ENCODE assay signal across 18 cellular contexts in the genomic region with DNA sequence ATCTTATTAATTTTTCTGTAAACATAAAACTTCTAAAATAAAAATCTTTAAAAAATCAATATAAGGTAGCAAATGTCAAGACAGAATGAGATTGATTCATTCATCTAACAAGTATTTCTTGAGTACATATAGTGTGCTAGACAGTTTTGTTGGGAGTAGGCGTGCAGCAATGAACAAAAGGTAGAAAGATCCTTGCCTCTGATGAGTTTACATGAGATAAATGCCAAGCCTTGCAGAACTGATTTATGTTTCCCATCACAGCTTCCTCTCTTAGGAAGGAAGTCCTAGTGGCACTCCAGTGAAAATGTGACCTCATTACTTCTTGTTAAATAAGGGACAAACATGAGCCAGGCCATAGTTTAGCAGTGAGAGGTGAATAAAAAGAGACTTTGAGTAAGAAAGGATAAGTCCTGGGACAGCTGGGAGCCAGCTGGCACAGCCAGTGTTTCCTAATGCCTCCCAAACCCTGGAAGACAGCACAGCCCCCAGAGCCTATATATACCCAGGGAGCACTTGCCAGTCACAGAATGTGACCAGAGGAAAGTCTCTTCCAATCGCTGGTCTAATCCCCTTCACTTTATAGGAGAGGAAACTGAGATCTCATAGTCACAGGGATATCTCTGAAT.
"Had no signal": no experiment of that assay in that cellular context is flagged by ENCODE, and none has a peak within 500 bp of the region (broad histone marks: within the 10 kb centered on the region; RNA-seq: fewer than 3 reads in every experiment).

No MANE protein-coding gene starts in this region.

- H3K27ac Mint-ChIP-seq: dendritic cell treated with granulocyte-macrophage colony-stimulating factor and Interleukin-4, amounts not matched to agents 40 ng/mL and 50 ng/mL, for 4 days; memory B cell; mesothelial cell of epicardium; naive B cell; stimulated activated naive B cell treated with anti-CD40 and anti-IgM and Interleukin-4, amounts not matched to agents 10 μg/mL and 1 μg/mL and 100 μg/mL, for 72 hours; stimulated activated naive CD8-positive, alpha-beta T cell treated with anti-CD3 and anti-CD28 coated beads, Interleukin-15, amount 100 ng/mL, for 72 hours had no signal

- H3K4me3 Mint-ChIP-seq: dendritic cell treated with granulocyte-macrophage colony-stimulating factor and Interleukin-4, amounts not matched to agents 40 ng/mL and 50 ng/mL, for 4 days; memory B cell; mesothelial cell of epicardium; naive B cell; nephron; stimulated activated naive B cell treated with anti-CD40 and anti-IgM and Interleukin-4, amounts not matched to agents 10 μg/mL and 1 μg/mL and 100 μg/mL, for 72 hours; stimulated activated naive CD8-positive, alpha-beta T cell treated with anti-CD3 and anti-CD28 coated beads, Interleukin-15, amount 100 ng/mL, for 72 hours had no signal

- ATAC-seq: gastroesophageal sphincter; left lung; lower lobe of right lung; sciatic nerve; stimulated activated naive B cell treated with anti-CD40 and anti-IgM and Interleukin-4, amounts not matched to agents 10 μg/mL and 1 μg/mL and 100 μg/mL, for 72 hours; stimulated activated naive CD8-positive, alpha-beta T cell treated with anti-CD3 and anti-CD28 coated beads, Interleukin-15, amount 100 ng/mL, for 72 hours; upper lobe of right lung had no signal

- DNase-seq: esophagus squamous epithelium; glutamatergic neuron; islet precursor cell; left lung; lower lobe of right lung; naive B cell; stimulated activated CD4-positive, alpha-beta T cell treated with anti-CD3 and anti-CD28 coated beads, Interleukin-2, amount 100 ng/mL, for 24 hours; stimulated activated CD4-positive, alpha-beta T cell treated with anti-CD3 and anti-CD28 coated beads, Interleukin-4, amount 100 ng/mL, for 4 hours; stimulated activated naive B cell treated with anti-CD40 and anti-IgM and Interleukin-4, amounts not matched to agents 10 μg/mL and 1 μg/mL and 100 μg/mL, for 72 hours; stimulated activated naive CD8-positive, alpha-beta T cell treated with anti-CD3 and anti-CD28 coated beads, Interleukin-15, amount 100 ng/mL, for 72 hours; testis; upper lobe of right lung had no signal

- H3K9me3 Mint-ChIP-seq: dendritic cell treated with granulocyte-macrophage colony-stimulating factor and Interleukin-4, amounts not matched to agents 40 ng/mL and 50 ng/mL, for 4 days; memory B cell; mesothelial cell of epicardium; naive B cell; nephron; stimulated activated naive B cell treated with anti-CD40 and anti-IgM and Interleukin-4, amounts not matched to agents 10 μg/mL and 1 μg/mL and 100 μg/mL, for 72 hours; stimulated activated naive CD8-positive, alpha-beta T cell treated with anti-CD3 and anti-CD28 coated beads, Interleukin-15, amount 100 ng/mL, for 72 hours had no signal

- H3K4me1 Mint-ChIP-seq: mesothelial cell of epicardium had no signal

- H3K36me3 Mint-ChIP-seq: memory B cell, mesothelial cell of epicardium had no signal
